ENCODE assay signal across 22 cellular contexts in the genomic region with DNA sequence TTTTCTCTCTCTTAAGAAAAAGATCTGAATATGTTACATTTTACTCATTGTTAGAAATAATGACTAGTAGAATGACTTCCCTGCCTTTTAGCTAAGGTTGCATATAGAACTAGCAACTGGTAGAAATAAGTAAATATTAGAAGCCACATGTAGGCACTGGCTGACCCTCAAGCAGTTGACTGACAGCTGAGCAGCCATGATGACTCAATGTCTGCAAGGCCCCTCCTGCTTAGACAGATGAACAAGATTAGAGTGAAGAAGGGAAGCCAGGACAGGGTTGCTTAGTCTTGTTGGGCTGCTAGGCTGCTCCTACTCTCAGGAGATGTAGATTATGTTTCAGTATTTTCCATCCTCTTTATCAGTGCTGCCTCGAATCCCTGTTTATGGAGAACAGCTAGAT. TPM values are rescaled to one million over a fixed set of nuclear protein-coding genes. Genes with fewer than 3 reads are reported as not detected.
DNase-seq lines count a peak whose midpoint lies in the region; ATAC-seq and TF ChIP-seq lines count a peak whose summit lies in the region.
"Had no signal": no experiment of that assay in that cellular context is flagged by ENCODE, and none has a peak within 500 bp of the region (broad histone marks: within the 10 kb centered on the region; RNA-seq: fewer than 3 reads in every experiment).

No MANE protein-coding gene starts in this region.

- intact Hi-C loops in vagina (cut with DNase I) = no loop called here

- H3K4me3 ChIP-seq in epithelial cell of esophagus (ENCODE audit: low read length) (no peak overlapping the region), vagina (no peak overlapping the region)
- H3K4me3 ChIP-seq: BLaER1, MG63 had no signal

- TF ChIP-seq CTCF in epithelial cell of esophagus (IDR thresholded peaks at IDR 0.05; ENCODE audit: insufficient read depth, low read depth, low read length, missing control alignments) (no peak), vagina (IDR thresholded peaks at IDR 0.05) (no peak)

- H3K36me3 ChIP-seq in vagina = no peaks in the 10 kb centered on the region
- H3K36me3 ChIP-seq: BLaER1, MG63 had no signal

- TF ChIP-seq POLR2A in vagina (IDR thresholded peaks at IDR 0.05) = no peak

- no peaks in the 10 kb centered on the region for H3K9me3 ChIP-seq in vagina
- H3K9me3 ChIP-seq: BLaER1, MG63 had no signal

- H3K4me1 ChIP-seq in vagina = no peaks in the 10 kb centered on the region
- H3K4me1 ChIP-seq: BLaER1 had no signal

- H3K27ac ChIP-seq in vagina = no peak overlapping the region
- H3K27ac ChIP-seq: BLaER1 had no signal

- DNase-seq in HT1080 (ENCODE audit: low read depth) (peak; percentile 23), RPMI7951 (ENCODE audit: low read depth) (peak; percentile 7), epithelial cell of esophagus (ENCODE audit: low read depth) (peak; percentile 38), myocyte (ENCODE audit: low read depth) (peak; percentile 17), dermis blood vessel endothelial cell (no peak), vagina (ENCODE audit: extremely low spot score in 2 of 2) (no peak), NCI-H226 (no peak)
- DNase-seq: CD4-positive, alpha-beta T cell; COR-L47; DMS 273 treated with DMSO at 0.1 percent for 48 hours; GOT3; HCEC 1CT; Kasumi-1; MG63; NCI-H1417; NCI-H187; NCI-H510A; NK-92 treated with Interleukin-12 subunit alpha and Interleukin-12 subunit beta, amount 100 ng/mL, for 24 hours; Right ventricle myocardium superior had no signal

- ATAC-seq in GM19324 (IDR thresholded peaks at IDR 0.05; ENCODE audit: low FRiP score, unreplicated experiment) = no peak

- no peaks in the 10 kb centered on the region for H3K27me3 ChIP-seq in vagina
- H3K27me3 ChIP-seq: BLaER1 had no signal

RNA-seq across cellular contexts. Expression of gene MEP1A, which starts 6.5 kb away (rescaled TPM):
- total RNA-seq in HT1080 (2014; rRNA removed; shearing (Covaris generic)) = not detected in 2 replicates
- not detected in 2 replicates for polyA plus RNA-seq in HT1080 (2015; cell fraction: cytosol; rRNA removed)
- polyA plus RNA-seq in HT1080 (2015; cell fraction: nucleus; rRNA removed) = not detected in 2 replicates
- total RNA-seq in RPMI7951 (2014; rRNA removed; shearing (Covaris generic)) = not detected in 2 replicates
- total RNA-seq in myocyte (not detected in 2 replicates), dermis blood vessel endothelial cell (not detected in 2 replicates), vagina (not detected)
- not detected for polyA plus RNA-seq in myocyte (2012)
- total RNA-seq: CD4-positive, alpha-beta T cell; Right ventricle myocardium superior; SK-MEL-5 had no signal

RNA-seq across cellular contexts. Expression of gene ANKRD66, which starts 52.9 kb away (rescaled TPM):
- not detected in 2 replicates for total RNA-seq in HT1080 (2014; rRNA removed; shearing (Covaris generic))
- polyA plus RNA-seq in HT1080 (2015; cell fraction: cytosol; rRNA removed) = not detected in 2 replicates
- polyA plus RNA-seq in HT1080 (2015; cell fraction: nucleus; rRNA removed) = not detected in 2 replicates
- not detected in 2 replicates for total RNA-seq in RPMI7951 (2014; rRNA removed; shearing (Covaris generic))
- not detected in 2 replicates for total RNA-seq in myocyte
- not detected for polyA plus RNA-seq in myocyte (2012)
- total RNA-seq in dermis blood vessel endothelial cell = not detected in 2 replicates
- total RNA-seq in vagina = not detected
- total RNA-seq: CD4-positive, alpha-beta T cell; Right ventricle myocardium superior; SK-MEL-5 had no signal

Comparison
In these comparisons a context has a peak if more than half of its experiments do, and no peak if none do; other contexts are left out.
1. DNase-seq: peak in HT1080 (single experiment), RPMI7951 (single experiment), epithelial cell of esophagus (single experiment) and myocyte (single experiment); none in dermis blood vessel endothelial cell (single experiment), vagina (0 of 2) and NCI-H226 (single experiment).